In the genomic region with DNA sequence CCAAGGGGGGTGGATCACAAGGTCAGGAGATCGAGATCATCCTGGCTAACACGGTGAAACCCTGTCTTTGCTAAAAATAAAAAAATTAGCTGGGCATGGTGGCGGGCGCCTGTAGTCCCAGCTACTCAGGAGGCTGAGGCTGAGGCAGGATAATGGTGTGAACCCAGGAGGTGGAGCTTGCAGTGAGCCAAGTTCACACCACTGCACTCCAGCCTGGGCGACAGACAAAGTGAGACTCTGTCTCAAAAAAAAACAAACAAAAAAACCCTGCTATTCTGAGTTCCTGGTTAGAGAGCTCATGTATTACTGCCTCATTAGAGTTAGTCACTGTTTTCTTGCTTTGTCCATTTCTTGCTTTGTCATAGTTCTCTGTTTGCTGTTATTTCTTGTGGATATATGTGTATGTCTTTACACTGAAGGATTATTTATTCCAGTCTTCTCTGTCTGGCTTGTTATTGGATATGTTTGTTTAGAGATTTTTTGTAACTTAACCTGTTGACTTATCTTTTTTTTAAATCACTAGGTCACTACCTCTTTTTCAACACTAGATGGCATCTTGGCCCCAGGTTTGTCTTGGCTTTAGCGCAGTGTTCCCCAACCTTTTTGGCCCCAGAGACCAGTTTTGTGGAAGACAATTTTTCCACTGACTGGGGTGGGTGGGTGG, we compare ENCODE assay signal across 8 cellular contexts. TPM values are rescaled to one million over a fixed set of nuclear protein-coding genes. Genes with fewer than 3 reads are reported as not detected.
DNase-seq lines count a peak whose midpoint lies in the region; ATAC-seq, FAIRE-seq and TF ChIP-seq lines count a peak whose summit lies in the region.

No MANE protein-coding gene starts in this region.

- H2AFZ ChIP-seq in PC-3 (ENCODE audit: low read length), result no peak overlapping the region

- peaks cover 20% of the 10 kb centered on the region for H3K4me1 ChIP-seq in PC-3 (ENCODE audit: insufficient read depth, low read length)

- no peak overlapping the region for H3K4me3 Mint-ChIP-seq in immature natural killer cell
- no peak overlapping the region for H3K4me3 Mint-ChIP-seq in activated T-helper 2 cell treated with anti-CD3 and anti-CD28 coated beads, Interferon-gamma antibody, Interleukin-2, Interleukin-4, amounts not matched to agents 10 μg/mL and 5 μg/mL and 100 μg/mL, durations not matched to agents 14 hours and 24 hours and 36 hours (ENCODE audit: low read depth)

- CTCF ChIA-PET in PC-3 (lab: Charles Lee), result interaction anchor here (0.5 to 1.0 kb wide), 4 partner anchors 10 to 121 kb away, joined by 3 to 22 read pairs (median 4); a partner anchor contains a TSS

- BruUV-seq in PC-3 (replicated peaks; lab: Mats Ljungman, UMichigan), result no TSS peak

- no peak overlapping the region for H3K4me3 ChIP-seq in AG09309 (ENCODE audit: control insufficient read depth, low read depth, low read length)
- no peak overlapping the region for H3K4me3 ChIP-seq in PC-3 (ENCODE audit: low read length)

- no peaks in the 10 kb centered on the region for H3K9me2 ChIP-seq in PC-3 (replicated peaks; ENCODE audit: low read length)

- H3K27ac Mint-ChIP-seq in immature natural killer cell, result no peak overlapping the region
- no peak overlapping the region for H3K27ac Mint-ChIP-seq in activated T-helper 2 cell treated with anti-CD3 and anti-CD28 coated beads, Interferon-gamma antibody, Interleukin-2, Interleukin-4, amounts not matched to agents 10 μg/mL and 5 μg/mL and 100 μg/mL, durations not matched to agents 14 hours and 24 hours and 36 hours

- peaks cover 8 to 23% (median 19%) of the 10 kb centered on the region in 3 donors for H3K36me3 Mint-ChIP-seq in immature natural killer cell
- peaks cover 41% of the 10 kb centered on the region for H3K36me3 Mint-ChIP-seq in activated T-helper 2 cell treated with anti-CD3 and anti-CD28 coated beads, Interferon-gamma antibody, Interleukin-2, Interleukin-4, amounts not matched to agents 10 μg/mL and 5 μg/mL and 100 μg/mL, durations not matched to agents 14 hours and 24 hours and 36 hours (ENCODE audit: low read depth)

- H3K9ac ChIP-seq in PC-3 (ENCODE audit: low read length), result no peak overlapping the region

- peaks cover 4% of the 10 kb centered on the region for H3F3A ChIP-seq in PC-3 (ENCODE audit: low read length, unreplicated experiment)

- no peaks in the 10 kb centered on the region for H4K20me1 ChIP-seq in PC-3 (ENCODE audit: low read length)

- intact Hi-C loops in PC-3 (cut with micrococcal nuclease), result loop anchor here (1.0 kb wide), 1 partner anchor 120 kb away; no protein-coding TSS in a partner anchor
- intact Hi-C loops in activated T-helper 2 cell treated with anti-CD3 and anti-CD28 coated beads, Interferon-gamma antibody, Interleukin-2, Interleukin-4, amounts not matched to agents 10 μg/mL and 5 μg/mL and 100 μg/mL, durations not matched to agents 14 hours and 24 hours and 36 hours (cut with micrococcal nuclease), result loop anchor here (2.0 kb wide), 1 partner anchor 119 kb away; no protein-coding TSS in a partner anchor

- H3K9me3 Mint-ChIP-seq in immature natural killer cell, result peaks cover 12 to 19% (median 16%) of the 10 kb centered on the region in 6 donors
- H3K9me3 Mint-ChIP-seq in activated T-helper 2 cell treated with anti-CD3 and anti-CD28 coated beads, Interferon-gamma antibody, Interleukin-2, Interleukin-4, amounts not matched to agents 10 μg/mL and 5 μg/mL and 100 μg/mL, durations not matched to agents 14 hours and 24 hours and 36 hours, result peaks cover 12% of the 10 kb centered on the region

- H3K36me3 ChIP-seq in PC-3 (ENCODE audit: low read depth, low read length), result peaks cover 4% of the 10 kb centered on the region; the same call in 1 of the 2 replicates

- TF ChIP-seq CTCF in AG09309 (IDR thresholded peaks at IDR 0.05; ENCODE audit: control insufficient read depth, insufficient read depth, low read depth, low read length, missing control alignments) (peak; percentile 45), GM12873 (IDR thresholded peaks at IDR 0.05; ENCODE audit: insufficient read depth, low read depth, low read length, missing control alignments) (peak; percentile 47), PC-3 (conservative IDR thresholded peaks at IDR 0.05; ENCODE audit: low read depth, low read length) (peak; percentile 67)

- no peaks in the 10 kb centered on the region for H3K27me3 ChIP-seq in PC-3 (ENCODE audit: low read length)

- H3K4me1 Mint-ChIP-seq in immature natural killer cell, result peaks cover 7 to 12% of the 10 kb centered on the region in 2 donors
- peaks cover 26% of the 10 kb centered on the region for H3K4me1 Mint-ChIP-seq in activated T-helper 2 cell treated with anti-CD3 and anti-CD28 coated beads, Interferon-gamma antibody, Interleukin-2, Interleukin-4, amounts not matched to agents 10 μg/mL and 5 μg/mL and 100 μg/mL, durations not matched to agents 14 hours and 24 hours and 36 hours (ENCODE audit: low read depth)

- peaks cover 0 to 3% (median 0%) of the 10 kb centered on the region in 3 donors for H3K27me3 Mint-ChIP-seq in immature natural killer cell (ENCODE audit: low read depth in 3 of 3)
- H3K27me3 Mint-ChIP-seq in activated T-helper 2 cell treated with anti-CD3 and anti-CD28 coated beads, Interferon-gamma antibody, Interleukin-2, Interleukin-4, amounts not matched to agents 10 μg/mL and 5 μg/mL and 100 μg/mL, durations not matched to agents 14 hours and 24 hours and 36 hours (ENCODE audit: low read depth), result no peaks in the 10 kb centered on the region

- no peaks in the 10 kb centered on the region for H3K9me3 ChIP-seq in PC-3 (ENCODE audit: low read length)

- peak overlapping the region; percentile 6; the same call in 1 of the 2 replicates for H3K27ac ChIP-seq in PC-3 (ENCODE audit: low read length)

- peaks cover 67% of the 10 kb centered on the region for H3K79me2 ChIP-seq in PC-3 (ENCODE audit: low read length)

- POLR2A ChIA-PET in PC-3 (lab: Charles Lee; ENCODE audit: unreplicated experiment), result interaction anchor here (1.0 kb wide), 1 partner anchor 17 kb away, joined by 4 read pairs; no protein-coding TSS in a partner anchor

- no peak overlapping the region for H3K4me2 ChIP-seq in PC-3 (ENCODE audit: low read length)

- FAIRE-seq in GM19239 (lab: Jason Lieb, UNC), result no peak

- no peak for DNase-seq in AG09309 (ENCODE audit: low read depth)
- peak; percentile 65 for DNase-seq in PC-3
- DNase-seq in fibroblast of peridontal ligament (ENCODE audit: extremely low read depth), result peak; percentile 47
- DNase-seq in immature natural killer cell, result no peak
- DNase-seq in GM19239 (ENCODE audit: insufficient read length, low spot score), result no peak
- DNase-seq in activated T-helper 2 cell treated with anti-CD3 and anti-CD28 coated beads, Interferon-gamma antibody, Interleukin-2, Interleukin-4, amounts not matched to agents 10 μg/mL and 5 μg/mL and 100 μg/mL, durations not matched to agents 14 hours and 24 hours and 36 hours (ENCODE audit: low spot score), result no peak

- ATAC-seq in PC-3 (peak; percentile 34), GM21367 (IDR thresholded peaks at IDR 0.05; ENCODE audit: unreplicated experiment) (no peak)

RNA-seq across cellular contexts. Expression of a gene that starts 17.0 kb away (rescaled TPM):
- 21.0 and 32.9 TPM in 2 replicates for total RNA-seq in PC-3 (2014; rRNA removed)
- 1 to 10 TPM in 2 of 3 donors, under 1 TPM in 1; 0.14 to 5.4 (median 3.8) TPM for polyA plus RNA-seq in immature natural killer cell
- total RNA-seq in activated T-helper 2 cell treated with anti-CD3 and anti-CD28 coated beads, Interferon-gamma antibody, Interleukin-2, Interleukin-4, amounts not matched to agents 10 μg/mL and 5 μg/mL and 100 μg/mL, durations not matched to agents 14 hours and 24 hours and 36 hours, result 55.7 and 64.7 TPM in 2 replicates

RNA-seq across cellular contexts. Expression of a gene that starts 54.3 kb away (rescaled TPM):
- 5.8 and 6.0 TPM in 2 replicates for total RNA-seq in PC-3 (2014; rRNA removed)
- polyA plus RNA-seq in immature natural killer cell, result under 1 TPM in 2 of 3 donors, not detected in 1; 0.34 to 0.60 TPM
- total RNA-seq in activated T-helper 2 cell treated with anti-CD3 and anti-CD28 coated beads, Interferon-gamma antibody, Interleukin-2, Interleukin-4, amounts not matched to agents 10 μg/mL and 5 μg/mL and 100 μg/mL, durations not matched to agents 14 hours and 24 hours and 36 hours, result not detected in 2 replicates

RNA-seq across cellular contexts. Expression of a gene that starts 55.7 kb away (rescaled TPM):
- total RNA-seq in PC-3 (2014; rRNA removed), result 32.9 and 48.2 TPM in 2 replicates
- polyA plus RNA-seq in immature natural killer cell, result 1 to 10 TPM; 3.0 to 3.9 (median 3.9) TPM
- total RNA-seq in activated T-helper 2 cell treated with anti-CD3 and anti-CD28 coated beads, Interferon-gamma antibody, Interleukin-2, Interleukin-4, amounts not matched to agents 10 μg/mL and 5 μg/mL and 100 μg/mL, durations not matched to agents 14 hours and 24 hours and 36 hours, result 14.4 and 17.9 TPM in 2 replicates

RNA-seq across cellular contexts. Expression of a gene that starts 55.8 kb away (rescaled TPM):
- total RNA-seq in PC-3 (2014; rRNA removed), result 35.1 and 42.4 TPM in 2 replicates
- polyA plus RNA-seq in immature natural killer cell, result 10 to 100 TPM in 2 of 3 donors, 1 to 10 TPM in 1; 7.7 to 16.7 (median 16.3) TPM
- 21.6 and 25.8 TPM in 2 replicates for total RNA-seq in activated T-helper 2 cell treated with anti-CD3 and anti-CD28 coated beads, Interferon-gamma antibody, Interleukin-2, Interleukin-4, amounts not matched to agents 10 μg/mL and 5 μg/mL and 100 μg/mL, durations not matched to agents 14 hours and 24 hours and 36 hours

Comparison
In these comparisons a context has a peak if more than half of its experiments do, and no peak if none do; other contexts are left out.
1. DNase-seq: peak in PC-3 (single experiment) and fibroblast of peridontal ligament (single experiment); none in AG09309 (single experiment), immature natural killer cell (0 of 3), GM19239 (single experiment) and activated T-helper 2 cell treated with anti-CD3 and anti-CD28 coated beads, Interferon-gamma antibody, Interleukin-2, Interleukin-4, amounts not matched to agents 10 μg/mL and 5 μg/mL and 100 μg/mL, durations not matched to agents 14 hours and 24 hours and 36 hours (single experiment).
2. Peak in every context shown above with its lines, with median percentiles within 50 percentile points of each other: CTCF ChIP-seq.